ENCODE assay signal across 27 cellular contexts in genomic region chr12:85641796-85642195, GRCh38.
"Had no signal": no experiment of that assay in that cellular context is flagged by ENCODE, and none has a peak within 500 bp of the region (broad histone marks: within the 10 kb centered on the region; RNA-seq: fewer than 3 reads in every experiment).

No MANE protein-coding gene starts in this region.

- H3K9me3 ChIP-seq: ascending aorta, lower lobe of right lung, prostate gland, right atrium auricular region, spleen, upper lobe of left lung had no signal

- H3K9me3 Mint-ChIP-seq: activated CD4-positive, alpha-beta T cell treated with anti-CD3 and anti-CD28 coated beads, Interleukin-2, amount 10 ng/mL, durations not matched to agents 7 days and 5 days; activated CD8-positive, alpha-beta T cell treated with anti-CD3 and anti-CD28 coated beads for 36 hours; activated T-helper 1 cell treated with anti-CD3 and anti-CD28 coated beads, Interleukin-12 subunit alpha, Interleukin-12 subunit beta, Interleukin-2, Interleukin-4 antibody, amounts not matched to agents 30 ng/mL and 10 ng/mL and 1 ng/mL, durations not matched to agents 14 hours and 24 hours and 36 hours; neural crest cell; T-helper 2 cell treated with Interferon-gamma antibody and Interleukin-4, amounts not matched to agents 5 μg/mL and 100 μg/mL, for 36 hours had no signal

- H3K4me3 ChIP-seq: ascending aorta, heart right ventricle, lower lobe of right lung, prostate gland, right atrium auricular region, spleen, upper lobe of left lung had no signal

- H3K4me1 ChIP-seq: ascending aorta, heart right ventricle, lower lobe of right lung, prostate gland, right atrium auricular region, spleen, upper lobe of left lung had no signal

- H3K4me3 Mint-ChIP-seq: activated CD4-positive, alpha-beta T cell treated with anti-CD3 and anti-CD28 coated beads, Interleukin-2, amount 10 ng/mL, durations not matched to agents 7 days and 5 days; activated CD8-positive, alpha-beta memory T cell treated with anti-CD3 and anti-CD28 coated beads, Interleukin-2, amount 10 ng/mL, durations not matched to agents 7 days and 5 days; activated CD8-positive, alpha-beta T cell treated with anti-CD3 and anti-CD28 coated beads for 36 hours; activated T-helper 1 cell treated with anti-CD3 and anti-CD28 coated beads, Interleukin-12 subunit alpha, Interleukin-12 subunit beta, Interleukin-2, Interleukin-4 antibody, amounts not matched to agents 30 ng/mL and 10 ng/mL and 1 ng/mL, durations not matched to agents 14 hours and 24 hours and 36 hours; naive thymus-derived CD4-positive, alpha-beta T cell; neural crest cell; T-helper 2 cell treated with Interferon-gamma antibody and Interleukin-4, amounts not matched to agents 5 μg/mL and 100 μg/mL, for 36 hours had no signal

- H3K36me3 ChIP-seq: ascending aorta, brain microvascular endothelial cell, heart right ventricle, lower lobe of right lung, prostate gland, right atrium auricular region, spleen, upper lobe of left lung, WERI-Rb-1 had no signal

- ATAC-seq: activated CD8-positive, alpha-beta memory T cell treated with anti-CD3 and anti-CD28 coated beads, Interleukin-2, amount 10 ng/mL, durations not matched to agents 7 days and 5 days; activated CD8-positive, alpha-beta T cell treated with anti-CD3 and anti-CD28 coated beads for 36 hours; activated naive CD4-positive, alpha-beta T cell treated with anti-CD3 and anti-CD28 coated beads, Interleukin-2, amount 50 U/mL, for 72 hours; esophagus mucosa; heart right ventricle; lower lobe of right lung; naive thymus-derived CD4-positive, alpha-beta T cell had no signal

- H3K27ac ChIP-seq: ascending aorta, brain microvascular endothelial cell, heart right ventricle, lower lobe of right lung, prostate gland, right atrium auricular region, spleen, upper lobe of left lung, WERI-Rb-1 had no signal

- H3K27ac Mint-ChIP-seq: activated CD4-positive, alpha-beta T cell treated with anti-CD3 and anti-CD28 coated beads, Interleukin-2, amount 10 ng/mL, durations not matched to agents 7 days and 5 days; activated CD8-positive, alpha-beta memory T cell treated with anti-CD3 and anti-CD28 coated beads, Interleukin-2, amount 10 ng/mL, durations not matched to agents 7 days and 5 days; activated CD8-positive, alpha-beta T cell treated with anti-CD3 and anti-CD28 coated beads for 36 hours; activated naive CD4-positive, alpha-beta T cell treated with anti-CD3 and anti-CD28 coated beads, Interleukin-2, amount 50 U/mL, for 72 hours; activated T-helper 1 cell treated with anti-CD3 and anti-CD28 coated beads, Interleukin-12 subunit alpha, Interleukin-12 subunit beta, Interleukin-2, Interleukin-4 antibody, amounts not matched to agents 30 ng/mL and 10 ng/mL and 1 ng/mL, durations not matched to agents 14 hours and 24 hours and 36 hours; naive thymus-derived CD4-positive, alpha-beta T cell; T-helper 2 cell treated with Interferon-gamma antibody and Interleukin-4, amounts not matched to agents 5 μg/mL and 100 μg/mL, for 36 hours had no signal

- H3K27me3 Mint-ChIP-seq: activated CD4-positive, alpha-beta T cell treated with anti-CD3 and anti-CD28 coated beads, Interleukin-2, amount 10 ng/mL, durations not matched to agents 7 days and 5 days; activated CD8-positive, alpha-beta memory T cell treated with anti-CD3 and anti-CD28 coated beads, Interleukin-2, amount 10 ng/mL, durations not matched to agents 7 days and 5 days; activated CD8-positive, alpha-beta T cell treated with anti-CD3 and anti-CD28 coated beads for 36 hours; naive thymus-derived CD4-positive, alpha-beta T cell had no signal

- DNase-seq: activated CD4-positive, alpha-beta T cell treated with anti-CD3 and anti-CD28 coated beads, Interleukin-2, amount 10 ng/mL, durations not matched to agents 7 days and 5 days; activated CD4-positive, CD25-positive, alpha-beta regulatory T cell treated with anti-CD3 and anti-CD28 coated beads, Interleukin-2, amount 50 U/mL, for 72 hours; activated CD8-positive, alpha-beta memory T cell treated with anti-CD3 and anti-CD28 coated beads, Interleukin-2, amount 10 ng/mL, durations not matched to agents 7 days and 5 days; activated CD8-positive, alpha-beta T cell treated with anti-CD3 and anti-CD28 coated beads for 36 hours; activated gamma-delta T cell; activated T-cell treated with anti-CD3 and anti-CD28 coated beads for 4 hours; brain microvascular endothelial cell; central memory CD4-positive, alpha-beta T cell; dermis blood vessel endothelial cell; effector memory CD4-positive, alpha-beta T cell; heart right ventricle; kidney; lower lobe of right lung; naive thymus-derived CD4-positive, alpha-beta T cell; spleen; stimulated activated CD4-positive, alpha-beta T cell treated with anti-CD3 and anti-CD28 coated beads, Interleukin-4, amount 100 ng/mL, for 24 hours; stimulated activated naive CD4-positive, alpha-beta T cell treated with Interleukin-2 at 50 U/mL for 16 hours; upper lobe of left lung; WERI-Rb-1 had no signal

- H3K27me3 ChIP-seq: ascending aorta, brain microvascular endothelial cell, heart right ventricle, right atrium auricular region, spleen, upper lobe of left lung had no signal

- H3K4me1 Mint-ChIP-seq: activated CD4-positive, alpha-beta T cell treated with anti-CD3 and anti-CD28 coated beads, Interleukin-2, amount 10 ng/mL, durations not matched to agents 7 days and 5 days; activated CD8-positive, alpha-beta memory T cell treated with anti-CD3 and anti-CD28 coated beads, Interleukin-2, amount 10 ng/mL, durations not matched to agents 7 days and 5 days; naive thymus-derived CD4-positive, alpha-beta T cell; neural crest cell had no signal

- H3K36me3 Mint-ChIP-seq: activated CD8-positive, alpha-beta memory T cell treated with anti-CD3 and anti-CD28 coated beads, Interleukin-2, amount 10 ng/mL, durations not matched to agents 7 days and 5 days; activated naive CD4-positive, alpha-beta T cell treated with anti-CD3 and anti-CD28 coated beads, Interleukin-2, amount 50 U/mL, for 72 hours; naive thymus-derived CD4-positive, alpha-beta T cell had no signal
